8 cellular contexts compared by ENCODE assay signal in genomic region chr1:92583821-92584760, GRCh38.
DNase-seq lines count a peak whose midpoint lies in the region; ATAC-seq and TF ChIP-seq lines count a peak whose summit lies in the region.

No MANE protein-coding gene starts in this region.

- peaks cover 28% of the 10 kb centered on the region for H3K36me3 Mint-ChIP-seq in activated CD8-positive, alpha-beta T cell treated with anti-CD3 and anti-CD28 coated beads, Interleukin-2, amount 10 ng/mL, durations not matched to agents 7 days and 5 days (ENCODE audit: low read depth)
- peaks cover 11% of the 10 kb centered on the region for H3K36me3 Mint-ChIP-seq in natural killer cell treated with Interleukin-12 subunit alpha and Interleukin-12 subunit beta and Interleukin-15 and Interleukin-18, amount 100 ng/mL, for 72 hours

- CTCF ChIA-PET in activated CD8-positive, alpha-beta T cell treated with anti-CD3 and anti-CD28 coated beads, Interleukin-2, amount 10 ng/mL, durations not matched to agents 7 days and 5 days (lab: Charles Lee) = interaction anchor here (0.5 to 4.0 kb wide), 5 partner anchors 11 to 274 kb away, joined by 3 to 29 read pairs (median 4); partner anchors contain the start of gene GFI1
- CTCF ChIA-PET in HEK293T (lab: Yijun Ruan, JAX) = no interaction called here

- H3K27me3 Mint-ChIP-seq in activated CD8-positive, alpha-beta T cell treated with anti-CD3 and anti-CD28 coated beads, Interleukin-2, amount 10 ng/mL, durations not matched to agents 7 days and 5 days (ENCODE audit: low read depth) = no peaks in the 10 kb centered on the region
- H3K27me3 Mint-ChIP-seq in natural killer cell treated with Interleukin-12 subunit alpha and Interleukin-12 subunit beta and Interleukin-15 and Interleukin-18, amount 100 ng/mL, for 72 hours = no peaks in the 10 kb centered on the region

- TF ChIP-seq CTCF in AG10803 (conservative IDR thresholded peaks at IDR 0.05; ENCODE audit: low read length) = 0 out of 2 replicates have a peak, but pooled peaks have one; percentile 13

- no peak overlapping the region for H3K4me3 ChIP-seq in AG10803 (ENCODE audit: low read length)

- H3K4me3 Mint-ChIP-seq in activated CD8-positive, alpha-beta T cell treated with anti-CD3 and anti-CD28 coated beads, Interleukin-2, amount 10 ng/mL, durations not matched to agents 7 days and 5 days = peak overlapping the region; percentile 72
- peak overlapping the region; percentile 80 for H3K4me3 Mint-ChIP-seq in natural killer cell treated with Interleukin-12 subunit alpha and Interleukin-12 subunit beta and Interleukin-15 and Interleukin-18, amount 100 ng/mL, for 72 hours

- peak; percentile 32 for DNase-seq in AG10803 (ENCODE audit: low read depth)
- no peak for DNase-seq in activated CD8-positive, alpha-beta T cell treated with anti-CD3 and anti-CD28 coated beads, Interleukin-2, amount 10 ng/mL, durations not matched to agents 7 days and 5 days
- DNase-seq in natural killer cell treated with Interleukin-12 subunit alpha and Interleukin-12 subunit beta and Interleukin-15 and Interleukin-18, amount 100 ng/mL, for 72 hours (ENCODE audit: low spot score) = no peak
- DNase-seq in HEK293T (ENCODE audit: extremely low spot score) = no peak
- DNase-seq in dedifferentiated amniotic fluid mesenchymal stem cell (ENCODE audit: extremely low spot score) = no peak
- DNase-seq in C1 segment of cervical spinal cord (lab: John Stamatoyannopoulos, UW) = no peak

- peaks cover 51% of the 10 kb centered on the region for H3K4me1 Mint-ChIP-seq in activated CD8-positive, alpha-beta T cell treated with anti-CD3 and anti-CD28 coated beads, Interleukin-2, amount 10 ng/mL, durations not matched to agents 7 days and 5 days (ENCODE audit: low read depth)
- H3K4me1 Mint-ChIP-seq in natural killer cell treated with Interleukin-12 subunit alpha and Interleukin-12 subunit beta and Interleukin-15 and Interleukin-18, amount 100 ng/mL, for 72 hours (ENCODE audit: low read depth in 2 of 2) = peaks cover 25 to 46% of the 10 kb centered on the region in 2 donors

- peaks cover 5% of the 10 kb centered on the region for H3K9me3 Mint-ChIP-seq in activated CD8-positive, alpha-beta T cell treated with anti-CD3 and anti-CD28 coated beads, Interleukin-2, amount 10 ng/mL, durations not matched to agents 7 days and 5 days (ENCODE audit: insufficient read depth)
- no peaks in the 10 kb centered on the region for H3K9me3 Mint-ChIP-seq in natural killer cell treated with Interleukin-12 subunit alpha and Interleukin-12 subunit beta and Interleukin-15 and Interleukin-18, amount 100 ng/mL, for 72 hours

- H3K27ac Mint-ChIP-seq in activated CD8-positive, alpha-beta T cell treated with anti-CD3 and anti-CD28 coated beads, Interleukin-2, amount 10 ng/mL, durations not matched to agents 7 days and 5 days = peak overlapping the region; percentile 88
- H3K27ac Mint-ChIP-seq in natural killer cell treated with Interleukin-12 subunit alpha and Interleukin-12 subunit beta and Interleukin-15 and Interleukin-18, amount 100 ng/mL, for 72 hours = peak overlapping the region; percentile 94 to 96

- POLR2A ChIA-PET in activated CD8-positive, alpha-beta T cell treated with anti-CD3 and anti-CD28 coated beads, Interleukin-2, amount 10 ng/mL, durations not matched to agents 7 days and 5 days (lab: Charles Lee) = interaction anchor here (0.7 to 2.9 kb wide), 6 partner anchors 46 to 269 kb away, joined by 3 to 50 read pairs (median 5); partner anchors contain the start of gene GFI1
- POLR2A ChIA-PET in HEK293T (lab: Yijun Ruan, JAX) = no interaction called here

- ATAC-seq in GM19351 (IDR thresholded peaks at IDR 0.05; ENCODE audit: unreplicated experiment) = peak; percentile 78
- ATAC-seq in HG03280 (IDR thresholded peaks at IDR 0.05; ENCODE audit: unreplicated experiment) = peak; percentile 78
- ATAC-seq in activated CD8-positive, alpha-beta T cell treated with anti-CD3 and anti-CD28 coated beads, Interleukin-2, amount 10 ng/mL, durations not matched to agents 7 days and 5 days = peak; percentile 85
- peak; percentile 84 to 90 for ATAC-seq in natural killer cell treated with Interleukin-12 subunit alpha and Interleukin-12 subunit beta and Interleukin-15 and Interleukin-18, amount 100 ng/mL, for 72 hours

TF ChIP-seq in HEK293T, 16 proteins besides CTCF, POLR2A, EP300 and RAD21:
- TF ChIP-seq CTBP1 (IDR thresholded peaks at IDR 0.05; ENCODE audit: borderline replicate concordance) (no peak), ELF4 (IDR thresholded peaks at IDR 0.05) (no peak), ZNF384 (IDR thresholded peaks at IDR 0.05) (no peak), FOXA1 (IDR thresholded peaks at IDR 0.05) (no peak), BHLHE40 (IDR thresholded peaks at IDR 0.05; ENCODE audit: borderline replicate concordance) (no peak), ARNT (IDR thresholded peaks at IDR 0.05) (no peak), NFRKB (IDR thresholded peaks at IDR 0.05) (no peak), SUZ12 (IDR thresholded peaks at IDR 0.05) (no peak), FOXM1 (IDR thresholded peaks at IDR 0.05; ENCODE audit: borderline replicate concordance) (no peak), SP1 (IDR thresholded peaks at IDR 0.05) (no peak), PKNOX1 (IDR thresholded peaks at IDR 0.05) (no peak), HDGF (IDR thresholded peaks at IDR 0.05; ENCODE audit: borderline replicate concordance) (no peak), L3MBTL2 (conservative IDR thresholded peaks at IDR 0.05) (no peak), TARDBP (IDR thresholded peaks at IDR 0.05) (no peak), FOXK2 (IDR thresholded peaks at IDR 0.05) (no peak), LEF1 (IDR thresholded peaks at IDR 0.05; ENCODE audit: borderline replicate concordance) (no peak)
